In the genomic region with DNA sequence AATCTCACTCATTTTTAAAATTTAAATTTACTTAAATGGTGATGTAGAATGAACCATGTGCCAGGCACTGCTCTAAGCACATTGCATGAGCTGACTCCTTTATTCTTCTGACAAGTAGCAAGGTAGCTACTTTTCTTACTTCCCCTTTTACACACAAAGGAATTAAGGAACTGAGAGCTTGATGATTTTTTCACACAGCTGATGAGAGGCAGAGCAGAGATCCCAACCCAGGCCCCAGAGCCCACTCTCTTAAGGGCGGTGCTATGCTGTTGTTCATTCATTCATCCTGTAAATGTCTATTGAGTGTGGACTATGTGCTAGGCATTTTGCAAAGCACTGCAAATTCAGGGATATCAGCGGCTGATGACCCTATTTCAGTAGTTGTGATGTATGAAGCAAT, we compare ENCODE assay signal across 12 cellular contexts. TPM values are rescaled to one million over a fixed set of nuclear protein-coding genes. Genes with fewer than 3 reads are reported as not detected.
DNase-seq lines count a peak whose midpoint lies in the region; ATAC-seq lines count a peak whose summit lies in the region.
"Had no signal": no experiment of that assay in that cellular context is flagged by ENCODE, and none has a peak within 500 bp of the region (broad histone marks: within the 10 kb centered on the region; RNA-seq: fewer than 3 reads in every experiment).

No MANE protein-coding gene starts in this region.

- H3K9me3 Mint-ChIP-seq in activated naive CD4-positive, alpha-beta T cell treated with anti-CD3 and anti-CD28 coated beads, Interleukin-2, amount 50 U/mL, for 72 hours, result peaks cover 0 to 12% of the 10 kb centered on the region in 2 donors
- H3K9me3 Mint-ChIP-seq in activated T-helper 17 cell treated with anti-CD3 and anti-CD28 coated beads, Interleukin-2, amount 50 U/mL, for 72 hours, result no peaks in the 10 kb centered on the region
- H3K9me3 Mint-ChIP-seq: neural crest cell had no signal

- DNase-seq in KBM-7 (peak; percentile 74), left colon (no peak), AG20443 (ENCODE audit: low spot score) (no peak), NCI-H1694 treated with DMSO at 0.1 percent for 48 hours (lab: John Stamatoyannopoulos, UW) (no peak)
- no peak for DNase-seq in activated naive CD4-positive, alpha-beta T cell treated with anti-CD3 and anti-CD28 coated beads, Interleukin-2, amount 50 U/mL, for 72 hours (ENCODE audit: low spot score in 2 of 2)
- DNase-seq: activated naive CD4-positive, alpha-beta T cell treated with anti-CD3 and anti-CD28 coated beads, Interleukin-2, amount 10 ng/mL, durations not matched to agents 7 days and 5 days; IMR-90 had no signal

- H3K4me1 Mint-ChIP-seq in activated T-helper 17 cell treated with anti-CD3 and anti-CD28 coated beads, Interleukin-2, amount 50 U/mL, for 72 hours, result no peaks in the 10 kb centered on the region

- H3K4me3 Mint-ChIP-seq in activated T-helper 17 cell treated with anti-CD3 and anti-CD28 coated beads, Interleukin-2, amount 50 U/mL, for 72 hours, result no peak overlapping the region
- H3K4me3 Mint-ChIP-seq: activated naive CD4-positive, alpha-beta T cell treated with anti-CD3 and anti-CD28 coated beads, Interleukin-2, amount 10 ng/mL, durations not matched to agents 7 days and 5 days; neural crest cell had no signal

- H3K27ac Mint-ChIP-seq in activated naive CD4-positive, alpha-beta T cell treated with anti-CD3 and anti-CD28 coated beads, Interleukin-2, amount 50 U/mL, for 72 hours, result no peak overlapping the region
- no peak overlapping the region for H3K27ac Mint-ChIP-seq in activated T-helper 17 cell treated with anti-CD3 and anti-CD28 coated beads, Interleukin-2, amount 50 U/mL, for 72 hours
- H3K27ac Mint-ChIP-seq: activated naive CD4-positive, alpha-beta T cell treated with anti-CD3 and anti-CD28 coated beads, Interleukin-2, amount 10 ng/mL, durations not matched to agents 7 days and 5 days had no signal

- H3K36me3 Mint-ChIP-seq in activated naive CD4-positive, alpha-beta T cell treated with anti-CD3 and anti-CD28 coated beads, Interleukin-2, amount 50 U/mL, for 72 hours, result no peaks in the 10 kb centered on the region
- H3K36me3 Mint-ChIP-seq in activated T-helper 17 cell treated with anti-CD3 and anti-CD28 coated beads, Interleukin-2, amount 50 U/mL, for 72 hours (ENCODE audit: low read depth), result no peaks in the 10 kb centered on the region

- in situ Hi-C loops in KBM-7 (cut with MboI; ENCODE audit: low pct_unique_long_range_greater_than_20kb, low sequenced_read_pairs), result no loop called here

- intact Hi-C loops in left colon (cut with DNase I, micrococcal nuclease), result no loop called here

- ATAC-seq in GM18858 (IDR thresholded peaks at IDR 0.05; ENCODE audit: unreplicated experiment) (peak; percentile 96), HG02571 (IDR thresholded peaks at IDR 0.05; ENCODE audit: unreplicated experiment) (peak; percentile 58), left colon (peak; percentile 27)
- ATAC-seq in activated naive CD4-positive, alpha-beta T cell treated with anti-CD3 and anti-CD28 coated beads, Interleukin-2, amount 50 U/mL, for 72 hours, result no peak
- no peak for ATAC-seq in activated T-helper 17 cell treated with anti-CD3 and anti-CD28 coated beads, Interleukin-2, amount 50 U/mL, for 72 hours (replicated peaks)

- H3K27me3 Mint-ChIP-seq in activated T-helper 17 cell treated with anti-CD3 and anti-CD28 coated beads, Interleukin-2, amount 50 U/mL, for 72 hours, result peaks cover 12% of the 10 kb centered on the region

RNA-seq across cellular contexts. Expression of a gene that starts 17.9 kb away (rescaled TPM):
- total RNA-seq in left colon, result 1 to 10 TPM; 1.4 to 1.8 TPM
- 1 to 10 TPM in 1 of 2 donors, not detected in 1; 1.1 TPM for total RNA-seq in activated naive CD4-positive, alpha-beta T cell treated with anti-CD3 and anti-CD28 coated beads, Interleukin-2, amount 50 U/mL, for 72 hours
- total RNA-seq in activated T-helper 17 cell treated with anti-CD3 and anti-CD28 coated beads, Interleukin-2, amount 50 U/mL, for 72 hours, result 1 to 10 TPM in 1 of 2 donors, under 1 TPM in 1; 0.61 to 1.0 TPM
- total RNA-seq: IMR-90, SJCRH30 had no signal

RNA-seq across cellular contexts. Expression of a gene that starts 39.1 kb away (rescaled TPM):
- total RNA-seq in left colon, result 10 to 100 TPM; 14.7 to 15.6 TPM
- not detected for total RNA-seq in activated naive CD4-positive, alpha-beta T cell treated with anti-CD3 and anti-CD28 coated beads, Interleukin-2, amount 50 U/mL, for 72 hours
- not detected for total RNA-seq in activated T-helper 17 cell treated with anti-CD3 and anti-CD28 coated beads, Interleukin-2, amount 50 U/mL, for 72 hours

RNA-seq across cellular contexts. Expression of a gene that starts 57.7 kb away (rescaled TPM):
- 10 to 100 TPM; 22.7 to 22.9 TPM for total RNA-seq in left colon
- total RNA-seq in activated naive CD4-positive, alpha-beta T cell treated with anti-CD3 and anti-CD28 coated beads, Interleukin-2, amount 50 U/mL, for 72 hours, result 10 to 100 TPM in 1 of 2 donors, 1 to 10 TPM in 1; 7.1 to 11.2 TPM
- 10 to 100 TPM in 1 of 2 donors, 1 to 10 TPM in 1; 8.5 to 18.6 TPM for total RNA-seq in activated T-helper 17 cell treated with anti-CD3 and anti-CD28 coated beads, Interleukin-2, amount 50 U/mL, for 72 hours

Comparison
In these comparisons a context has a peak if more than half of its experiments do, and no peak if none do; other contexts are left out.
1. ATAC-seq: peak in GM18858 (single experiment), HG02571 (single experiment) and left colon (single experiment); none in activated naive CD4-positive, alpha-beta T cell treated with anti-CD3 and anti-CD28 coated beads, Interleukin-2, amount 50 U/mL, for 72 hours (0 of 2) and activated T-helper 17 cell treated with anti-CD3 and anti-CD28 coated beads, Interleukin-2, amount 50 U/mL, for 72 hours (single experiment).
2. RNA of a gene that starts 39.1 kb away (total RNA-seq): 14.7 to 15.6 TPM in left colon; not detected in activated T-helper 17 cell treated with anti-CD3 and anti-CD28 coated beads, Interleukin-2, amount 50 U/mL, for 72 hours and not detected in activated naive CD4-positive, alpha-beta T cell treated with anti-CD3 and anti-CD28 coated beads, Interleukin-2, amount 50 U/mL, for 72 hours; every median in the first group is over 10 times any median in the second.